9 cellular contexts compared by ENCODE assay signal in genomic region chr6:160030103-160030502, GRCh38.
A peak's percentile ranks its signal among the peaks of the same experiment; 100 is the strongest.
DNase-seq lines count a peak whose midpoint lies in the region; ATAC-seq and TF ChIP-seq lines count a peak whose summit lies in the region.
"Had no signal": no experiment of that assay in that cellular context is flagged by ENCODE, and none has a peak within 500 bp of the region (broad histone marks: within the 10 kb centered on the region; RNA-seq: fewer than 3 reads in every experiment).

No MANE protein-coding gene starts in this region.

- H3K4me1 Mint-ChIP-seq in Caco-2 (ENCODE audit: low read depth, unreplicated experiment) (peaks cover 10% of the 10 kb centered on the region), mesothelial cell of epicardium (peaks cover 25% of the 10 kb centered on the region)

- no peaks in the 10 kb centered on the region for H3K9me3 ChIP-seq in Caco-2

- POLR2A ChIA-PET in Caco-2 (lab: Charles Lee): no interaction called here

- no peak for ATAC-seq in GM19324 (IDR thresholded peaks at IDR 0.05; ENCODE audit: low FRiP score, unreplicated experiment)

- no peaks in the 10 kb centered on the region for H3K27me3 Mint-ChIP-seq in Caco-2 (ENCODE audit: insufficient read depth, unreplicated experiment)
- no peaks in the 10 kb centered on the region for H3K27me3 Mint-ChIP-seq in mesothelial cell of epicardium (ENCODE audit: low read depth)
- H3K27me3 Mint-ChIP-seq: dendritic cell treated with granulocyte-macrophage colony-stimulating factor and Interleukin-4, amounts not matched to agents 40 ng/mL and 50 ng/mL, for 4 days had no signal

- CTCF ChIA-PET in Caco-2 (lab: Charles Lee): no interaction called here

- H3K4me1 ChIP-seq in Caco-2: no peaks in the 10 kb centered on the region

- BruUV-seq in Caco-2 (replicated peaks; lab: Mats Ljungman, UMichigan): no TSS peak

- DNase-seq in Caco-2 (peak; percentile 40 to 45), NCI-H2171 treated with DMSO at 0.1 percent for 48 hours (lab: John Stamatoyannopoulos, UW) (peak; percentile 52), epidermal melanocyte (ENCODE audit: insufficient read length, low spot score) (peak; percentile 80), mesothelial cell of epicardium (ENCODE audit: low spot score in 2 of 2, unreplicated experiment in 2 of 2) (peak; percentile 68 to 89), ureter (ENCODE audit: low spot score) (peak; percentile 71), OCI-M2 (lab: John Stamatoyannopoulos, UW; ENCODE audit: unreplicated experiment) (no peak)
- DNase-seq in stimulated activated naive CD4-positive, alpha-beta T cell (lab: John Stamatoyannopoulos, UW): no peak

- H3K4me3 Mint-ChIP-seq in Caco-2 (ENCODE audit: unreplicated experiment) (no peak overlapping the region), mesothelial cell of epicardium (peak overlapping the region; percentile 40)
- H3K4me3 Mint-ChIP-seq: dendritic cell treated with granulocyte-macrophage colony-stimulating factor and Interleukin-4, amounts not matched to agents 40 ng/mL and 50 ng/mL, for 4 days had no signal

- no peak overlapping the region for H3K4me3 ChIP-seq in Caco-2 (ENCODE audit: low read depth, low read length)

- H3K27me3 ChIP-seq in Caco-2 (replicated peaks; ENCODE audit: control insufficient read depth, insufficient read depth, low read length): no peaks in the 10 kb centered on the region

- H3K36me3 ChIP-seq in Caco-2 (ENCODE audit: control insufficient read depth, insufficient read depth, low read length): peaks cover 1% of the 10 kb centered on the region

- no peak for TF ChIP-seq CTCF in Caco-2 (IDR thresholded peaks at IDR 0.05; ENCODE audit: insufficient read depth in 1 of 2, low read depth in 1 of 2, low read length in 1 of 2, severe bottlenecking in 1 of 2, unreplicated experiment in 1 of 2)
- TF ChIP-seq CTCF in mesothelial cell of epicardium (IDR thresholded peaks at IDR 0.05; ENCODE audit: unreplicated experiment): no peak

- H3K9me3 Mint-ChIP-seq in Caco-2 (ENCODE audit: unreplicated experiment): no peaks in the 10 kb centered on the region
- H3K9me3 Mint-ChIP-seq in mesothelial cell of epicardium: no peaks in the 10 kb centered on the region
- H3K9me3 Mint-ChIP-seq: dendritic cell treated with granulocyte-macrophage colony-stimulating factor and Interleukin-4, amounts not matched to agents 40 ng/mL and 50 ng/mL, for 4 days had no signal

- peaks cover 65% of the 10 kb centered on the region for H3K36me3 Mint-ChIP-seq in Caco-2 (ENCODE audit: insufficient read depth, unreplicated experiment)
- peaks cover 34% of the 10 kb centered on the region for H3K36me3 Mint-ChIP-seq in mesothelial cell of epicardium

- peak overlapping the region; percentile 60 for H3K27ac Mint-ChIP-seq in Caco-2 (ENCODE audit: unreplicated experiment)
- H3K27ac Mint-ChIP-seq in mesothelial cell of epicardium: peak overlapping the region; percentile 98
- H3K27ac Mint-ChIP-seq: dendritic cell treated with granulocyte-macrophage colony-stimulating factor and Interleukin-4, amounts not matched to agents 40 ng/mL and 50 ng/mL, for 4 days had no signal

- intact Hi-C loops in Caco-2 (cut with micrococcal nuclease; ENCODE audit: unreplicated experiment): no loop called here

Comparison
In these comparisons a context has a peak if more than half of its experiments do, and no peak if none do; other contexts are left out.
1. DNase-seq: peak in Caco-2 (2 of 2), NCI-H2171 treated with DMSO at 0.1 percent for 48 hours (single experiment), epidermal melanocyte (single experiment), mesothelial cell of epicardium (2 of 2) and ureter (single experiment); none in OCI-M2 (single experiment) and stimulated activated naive CD4-positive, alpha-beta T cell (0 of 6).